Comparison of ENCODE assay signal across 8 cellular contexts in the genomic region with DNA sequence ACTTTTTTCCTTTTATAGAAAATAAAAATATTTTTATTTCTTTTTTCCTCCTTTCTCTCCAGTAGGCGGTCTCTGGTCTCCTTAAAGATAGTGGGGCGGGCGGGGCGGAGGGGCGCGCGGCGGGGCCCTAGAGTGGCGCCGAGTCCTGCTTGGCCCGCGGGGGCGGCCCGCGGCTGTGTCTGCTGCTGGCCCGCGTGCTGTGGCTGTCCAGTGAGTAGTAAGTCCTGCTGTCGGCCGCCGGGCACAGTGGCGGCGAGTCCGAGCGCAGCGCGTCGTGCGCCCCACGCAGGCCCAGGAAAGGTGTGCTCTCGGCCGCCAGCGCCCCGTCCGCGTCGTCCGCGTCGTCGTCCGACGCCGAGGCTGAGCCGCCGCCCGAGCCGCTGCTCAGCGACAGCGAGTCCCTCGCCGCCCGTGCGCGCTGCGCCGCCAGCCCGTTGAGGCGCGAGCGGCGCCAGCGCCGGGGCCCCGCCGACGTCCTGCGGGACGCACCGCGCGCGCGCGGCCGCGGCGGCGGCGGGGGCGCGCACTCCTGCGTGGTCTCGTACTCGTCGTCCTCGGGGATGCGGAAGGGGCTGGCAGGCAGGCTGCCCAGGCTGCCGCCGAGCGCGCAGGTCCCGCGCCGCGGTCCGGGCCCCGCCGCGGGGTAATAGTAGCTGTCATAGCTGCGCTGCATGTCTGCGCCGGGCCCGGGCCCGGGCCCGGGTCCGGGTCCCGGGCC.
A peak's percentile ranks its signal among the peaks of the same experiment; 100 is the strongest.
DNase-seq lines count a peak whose midpoint lies in the region; ATAC-seq and TF ChIP-seq lines count a peak whose summit lies in the region.

No MANE protein-coding gene starts in this region.

- TF ChIP-seq CTCF in astrocyte of the spinal cord (IDR thresholded peaks at IDR 0.05; ENCODE audit: low read depth, low read length) = no peak

- DNase-seq in NCI-H524 (lab: John Stamatoyannopoulos, UW) (peak; percentile 25 to 64), NCI-H524 treated with DMSO at 0.1 percent for 48 hours (lab: John Stamatoyannopoulos, UW) (no peak), T-helper 9 cell (peak; percentile 66), astrocyte of the spinal cord (ENCODE audit: low read depth, low spot score) (peak; percentile 8), SHP77 treated with DMSO at 0.1 percent for 48 hours (lab: John Stamatoyannopoulos, UW) (no peak)

- peak overlapping the region in 13 of 21 experiments; percentile 50 to 86 (median 68) for H3K27ac ChIP-seq in skin epidermis

- in situ Hi-C loops in astrocyte of the spinal cord (cut with HindIII; ENCODE audit: low sequenced_read_pairs) = no loop called here

- no peaks in the 10 kb centered on the region for H3K9me3 ChIP-seq in iPS-18c (ENCODE audit: control insufficient read depth, insufficient read depth, low read length)

- H3K4me3 ChIP-seq in astrocyte of the spinal cord (ENCODE audit: low read depth, low read length) (peak overlapping the region; percentile 20), iPS-18c (ENCODE audit: insufficient read depth, low read depth, low read length) (peak overlapping the region; percentile 59), skin epidermis (peak overlapping the region; percentile 39 to 63 (median 45))

- peak; percentile 56 for ATAC-seq in HG03196 (IDR thresholded peaks at IDR 0.05; ENCODE audit: unreplicated experiment)

Comparison
In these comparisons a context has a peak if more than half of its experiments do, and no peak if none do; other contexts are left out.
1. DNase-seq: peak in NCI-H524 (2 of 2), T-helper 9 cell (single experiment) and astrocyte of the spinal cord (single experiment); none in NCI-H524 treated with DMSO at 0.1 percent for 48 hours (single experiment) and SHP77 treated with DMSO at 0.1 percent for 48 hours (single experiment).
2. Peak in every context shown above with its lines, with median percentiles within 50 percentile points of each other: H3K4me3 ChIP-seq.